8 cellular contexts compared by ENCODE assay signal in genomic region chr5:10600629-10601245, GRCh38. TPM values are rescaled to one million over a fixed set of nuclear protein-coding genes. Genes with fewer than 3 reads are reported as not detected.
A peak's percentile ranks its signal among the peaks of the same experiment; 100 is the strongest.
DNase-seq lines count a peak whose midpoint lies in the region; ATAC-seq and TF ChIP-seq lines count a peak whose summit lies in the region.

No MANE protein-coding gene starts in this region.

- peaks cover 7% of the 10 kb centered on the region for H3K36me3 Mint-ChIP-seq in effector memory CD8-positive, alpha-beta T cell (ENCODE audit: insufficient read depth)

- in situ Hi-C loops in KBM-7 (cut with MboI; ENCODE audit: low pct_unique_long_range_greater_than_20kb, low sequenced_read_pairs) = no loop called here

- H3K4me1 Mint-ChIP-seq in effector memory CD8-positive, alpha-beta T cell (ENCODE audit: low read depth in 2 of 2) = peaks cover 14 to 15% of the 10 kb centered on the region in 2 donors

- no peaks in the 10 kb centered on the region for H3K27me3 ChIP-seq in tibial artery

- H3K4me3 ChIP-seq in tibial artery = peak overlapping the region; percentile 11 to 13

- ATAC-seq in GM18505 (IDR thresholded peaks at IDR 0.05; ENCODE audit: unreplicated experiment) (peak; percentile 76), GM21717 (IDR thresholded peaks at IDR 0.05; ENCODE audit: unreplicated experiment) (peak; percentile 76)
- ATAC-seq in effector memory CD8-positive, alpha-beta T cell (replicated peaks) = peak; percentile 27

- no peaks in the 10 kb centered on the region for H3K9me3 ChIP-seq in tibial artery

- TF ChIP-seq CTCF in tibial artery (IDR thresholded peaks at IDR 0.05) = no peak

- intact Hi-C loops in tibial artery (cut with DNase I; ENCODE audit: low total_unique reads) = loop anchor here (5.0 to 10.0 kb wide), 2 partner anchors 38 to 246 kb away; partner anchors contain the start of genes ANKRD33B and MARCHF6

- peaks cover 9 to 10% of the 10 kb centered on the region in 2 donors for H3K27me3 Mint-ChIP-seq in effector memory CD8-positive, alpha-beta T cell

- peaks cover 0 to 30% (median 20%) of the 10 kb centered on the region in 4 donors for H3K4me1 ChIP-seq in tibial artery

- H3K9me3 Mint-ChIP-seq in effector memory CD8-positive, alpha-beta T cell = no peaks in the 10 kb centered on the region

- H3K27ac Mint-ChIP-seq in effector memory CD8-positive, alpha-beta T cell = no peak overlapping the region

- H3K36me3 ChIP-seq in tibial artery = no peaks in the 10 kb centered on the region

- no peak overlapping the region for H3K4me3 Mint-ChIP-seq in effector memory CD8-positive, alpha-beta T cell

- peak overlapping the region; percentile 70 to 78 for H3K27ac ChIP-seq in tibial artery

- TF ChIP-seq POLR2A in GM18505 (IDR thresholded peaks at IDR 0.05; ENCODE audit: borderline replicate concordance, extremely low read depth, insufficient read depth, insufficient read length) = no peak

- peak; percentile 46 for DNase-seq in LHCN-M2 (ENCODE audit: low read depth)
- DNase-seq in effector memory CD8-positive, alpha-beta T cell = no peak
- DNase-seq in tibial artery = no peak
- no peak for DNase-seq in KBM-7
- no peak for DNase-seq in NCI-H1092 treated with DMSO at 0.1 percent for 48 hours (lab: John Stamatoyannopoulos, UW)
- DNase-seq in GM03348 (ENCODE audit: low spot score) = no peak

RNA-seq across cellular contexts. Expression of gene ANKRD33B, which starts 36.9 kb away (rescaled TPM):
- total RNA-seq in LHCN-M2 (2014; rRNA removed) = 0.06 and 0.46 TPM in 2 replicates
- 0.47 TPM for polyA plus RNA-seq in LHCN-M2 (2012)
